ENCODE assay signal across 1 cellular context in genomic region chr16:50955311-50955710, GRCh38.
TF ChIP-seq lines count a peak whose summit lies in the region.

No MANE protein-coding gene starts in this region.

TF ChIP-seq in HEK293, 187 proteins besides CTCF, POLR2A, EP300 and RAD21 (continued from another document and continues in another):
- TF ChIP-seq ZNF623 (tag by site-specific recombination; IDR thresholded peaks at IDR 0.05) (no peak), ZNF354C (tag by site-specific recombination; IDR thresholded peaks at IDR 0.05; ENCODE audit: borderline replicate concordance, low read depth) (no peak), ZNF280C (tag by site-specific recombination; IDR thresholded peaks at IDR 0.05) (no peak), ZNF433 (tag by site-specific recombination; IDR thresholded peaks at IDR 0.05; ENCODE audit: low read depth) (no peak), ZNF785 (tag by site-specific recombination; IDR thresholded peaks at IDR 0.05) (no peak), MZF1 (tag by site-specific recombination; IDR thresholded peaks at IDR 0.05; ENCODE audit: borderline replicate concordance) (peak; percentile 43; the same call in 1 of the 2 replicates), ZXDB (tag by site-specific recombination; IDR thresholded peaks at IDR 0.05) (peak; percentile 40; the same call in 1 of the 2 replicates), ZNF2 (tag by site-specific recombination; IDR thresholded peaks at IDR 0.05) (no peak), GLI2 (tag by site-specific recombination; IDR thresholded peaks at IDR 0.05; ENCODE audit: borderline replicate concordance, low read depth) (peak; percentile 23; the same call in 1 of the 2 replicates), ZNF837 (tag by site-specific recombination; IDR thresholded peaks at IDR 0.05) (no peak), ZNF174 (tag by site-specific recombination; IDR thresholded peaks at IDR 0.05) (no peak), ZSCAN23 (tag by site-specific recombination; IDR thresholded peaks at IDR 0.05) (no peak), PRDM10 (tag by site-specific recombination; IDR thresholded peaks at IDR 0.05) (no peak), BCL11A (tag by site-specific recombination; IDR thresholded peaks at IDR 0.05; ENCODE audit: low read depth) (no peak), ZNF148 (tag by site-specific recombination; IDR thresholded peaks at IDR 0.05; ENCODE audit: borderline replicate concordance) (no peak), SP7 (tag by site-specific recombination; IDR thresholded peaks at IDR 0.05) (no peak), ZNF362 (tag by site-specific recombination; IDR thresholded peaks at IDR 0.05) (no peak), PRDM2 (tag by site-specific recombination; IDR thresholded peaks at IDR 0.05; ENCODE audit: borderline replicate concordance) (no peak), ZNF366 (tag by site-specific recombination; conservative IDR thresholded peaks at IDR 0.05) (peak; percentile 41; the same call in 1 of the 2 replicates), ZNF704 (tag by site-specific recombination; IDR thresholded peaks at IDR 0.05) (no peak), ZNF529 (tag by site-specific recombination; IDR thresholded peaks at IDR 0.05; ENCODE audit: insufficient replicate concordance) (no peak), ZNF18 (tag by site-specific recombination; IDR thresholded peaks at IDR 0.05) (no peak), ZNF335 (tag by site-specific recombination; conservative IDR thresholded peaks at IDR 0.05) (no peak; the same call in 1 of the 2 replicates), TSHZ1 (tag by site-specific recombination; IDR thresholded peaks at IDR 0.05; ENCODE audit: borderline replicate concordance) (no peak), ZNF792 (tag by site-specific recombination; IDR thresholded peaks at IDR 0.05) (no peak), KLF16 (tag by site-specific recombination; IDR thresholded peaks at IDR 0.05) (no peak)
